ENCODE assay signal across 8 cellular contexts in genomic region chr19:43504426-43505185, GRCh38. TPM values are rescaled to one million over a fixed set of nuclear protein-coding genes. Genes with fewer than 3 reads are reported as not detected.
DNase-seq lines count a peak whose midpoint lies in the region; ATAC-seq, FAIRE-seq and TF ChIP-seq lines count a peak whose summit lies in the region.

PHLDB3 (minus strand) TSS chr19:43504746; CDS start chr19:43504118, 628 bp downstream.

- H3K4me2 ChIP-seq in MM.1S (ENCODE audit: low read depth, low read length): peak within 1 kb of the TSS; percentile 97

- H3K4me1 Mint-ChIP-seq in activated CD4-positive, alpha-beta memory T cell treated with anti-CD3 and anti-CD28 coated beads for 36 hours (ENCODE audit: low read depth): peaks cover 23% of the 10 kb centered on the region
- H3K4me1 Mint-ChIP-seq in nephron progenitor cell: peaks cover 35% of the 10 kb centered on the region

- peak within 1 kb of the TSS; percentile 62; the same call in 1 of the 2 replicates for H3K9ac ChIP-seq in MM.1S (ENCODE audit: low read length)

- H4K20me1 ChIP-seq in MM.1S (ENCODE audit: insufficient read depth, low read length): no peaks in the 10 kb centered on the region

- no peaks in the 10 kb centered on the region for H3K9me3 Mint-ChIP-seq in activated CD4-positive, alpha-beta memory T cell treated with anti-CD3 and anti-CD28 coated beads for 36 hours
- no peaks in the 10 kb centered on the region for H3K9me3 Mint-ChIP-seq in nephron progenitor cell

- WGBS in esophagus muscularis mucosa: 6% methylated on average over 17 of the region's 42 CpGs

- H3K27ac ChIP-seq in MM.1S (ENCODE audit: low read length) (peak within 1 kb of the TSS; percentile 34; the same call in 1 of the 2 replicates), esophagus muscularis mucosa (replicated peaks in 1 of 4) (peak within 1 kb of the TSS; percentile 88 to 96 (median 92))

- peak within 1 kb of the TSS; percentile 99 for H2AFZ ChIP-seq in MM.1S (ENCODE audit: low read length)

- CTCF ChIA-PET in activated CD4-positive, alpha-beta memory T cell treated with anti-CD3 and anti-CD28 coated beads for 36 hours (lab: Charles Lee): interaction anchor here (0.6 to 4.3 kb wide), 15 partner anchors 9 to 821 kb away, joined by 3 to 47 read pairs (median 4); partner anchors contain the start of genes IRGQ and ZNF575

- no peaks in the 10 kb centered on the region for H3K79me2 ChIP-seq in MM.1S (ENCODE audit: low read length)

- no peak for FAIRE-seq in urothelium cell line (lab: Jason Lieb, UNC)

- TF ChIP-seq POLR2A in esophagus muscularis mucosa (IDR thresholded peaks at IDR 0.05; ENCODE audit: low read depth): no peak

- H3K27ac Mint-ChIP-seq in activated CD4-positive, alpha-beta memory T cell treated with anti-CD3 and anti-CD28 coated beads for 36 hours: peak within 1 kb of the TSS; percentile 95
- H3K27ac Mint-ChIP-seq in nephron progenitor cell: peak within 1 kb of the TSS; percentile 97

- no peaks in the 10 kb centered on the region for H3K27me3 Mint-ChIP-seq in activated CD4-positive, alpha-beta memory T cell treated with anti-CD3 and anti-CD28 coated beads for 36 hours
- H3K27me3 Mint-ChIP-seq in nephron progenitor cell (ENCODE audit: low read depth, poor library complexity): peaks cover 51% of the 10 kb centered on the region

- peaks cover 11% of the 10 kb centered on the region for H3K36me3 Mint-ChIP-seq in activated CD4-positive, alpha-beta memory T cell treated with anti-CD3 and anti-CD28 coated beads for 36 hours
- peaks cover 24% of the 10 kb centered on the region for H3K36me3 Mint-ChIP-seq in nephron progenitor cell (ENCODE audit: low read depth)

- no peaks in the 10 kb centered on the region for H3K36me3 ChIP-seq in MM.1S (replicated peaks; ENCODE audit: insufficient read depth, low read length)
- peaks cover 7 to 37% (median 29%) of the 10 kb centered on the region in 4 donors for H3K36me3 ChIP-seq in esophagus muscularis mucosa

- peak; percentile 21 for DNase-seq in DMS153 treated with DMSO at 0.1 percent for 48 hours (lab: John Stamatoyannopoulos, UW; ENCODE audit: unreplicated experiment)
- peak; percentile 39 for DNase-seq in MM.1S
- peak; percentile 61 for DNase-seq in activated CD4-positive, alpha-beta memory T cell treated with anti-CD3 and anti-CD28 coated beads for 36 hours
- DNase-seq in esophagus muscularis mucosa (ENCODE audit: extremely low spot score): no peak
- peak; percentile 53 for DNase-seq in nephron progenitor cell
- peak; percentile 45 for DNase-seq in urothelium cell line (ENCODE audit: low spot score)
- DNase-seq in occipital lobe (lab: John Stamatoyannopoulos, UW): no peak

- H3K4me1 ChIP-seq in MM.1S (ENCODE audit: low read length) (peaks cover 8% of the 10 kb centered on the region), esophagus muscularis mucosa (peaks cover 14 to 31% (median 28%) of the 10 kb centered on the region in 4 donors)

- peak within 1 kb of the TSS; percentile 94 for H3K4me3 Mint-ChIP-seq in activated CD4-positive, alpha-beta memory T cell treated with anti-CD3 and anti-CD28 coated beads for 36 hours
- peak within 1 kb of the TSS; percentile 92 for H3K4me3 Mint-ChIP-seq in nephron progenitor cell

- H3F3A ChIP-seq in MM.1S (ENCODE audit: insufficient read depth, low read length): peaks cover 4% of the 10 kb centered on the region; the same call in 1 of the 2 replicates

- no peak for TF ChIP-seq EP300 in esophagus muscularis mucosa (IDR thresholded peaks at IDR 0.05)

- TF ChIP-seq CTCF in MM.1S (IDR thresholded peaks at IDR 0.05; ENCODE audit: low read length): no peak
- no peak for TF ChIP-seq CTCF in esophagus muscularis mucosa (IDR thresholded peaks at IDR 0.05)
- no peak for TF ChIP-seq CTCF in nephron progenitor cell (IDR thresholded peaks at IDR 0.05)

- no peaks in the 10 kb centered on the region for H3K9me2 ChIP-seq in MM.1S (replicated peaks; ENCODE audit: insufficient read depth, low read length)

- intact Hi-C loops in activated CD4-positive, alpha-beta memory T cell treated with anti-CD3 and anti-CD28 coated beads for 36 hours (cut with micrococcal nuclease): loop anchor here (1.0 to 2.0 kb wide), 3 partner anchors 22 to 57 kb away; partner anchors contain the start of gene ETHE1
- intact Hi-C loops in esophagus muscularis mucosa (cut with DNase I): loop anchor here (5.0 kb wide), 1 partner anchor 42 kb away; no protein-coding TSS in a partner anchor

- H3K9me3 ChIP-seq in MM.1S (replicated peaks; ENCODE audit: insufficient read depth, low read length) (no peaks in the 10 kb centered on the region), esophagus muscularis mucosa (no peaks in the 10 kb centered on the region)

- POLR2A ChIA-PET in activated CD4-positive, alpha-beta memory T cell treated with anti-CD3 and anti-CD28 coated beads for 36 hours (lab: Charles Lee): interaction anchor here (0.8 to 1.6 kb wide), 13 partner anchors 8 to 91 kb away, joined by 3 to 8 read pairs (median 4); partner anchors contain the start of genes IRGQ and LYPD3

- ATAC-seq in GM21825 (IDR thresholded peaks at IDR 0.05; ENCODE audit: unreplicated experiment): peak; percentile 21

- no peaks in the 10 kb centered on the region for H3K27me3 ChIP-seq in MM.1S (replicated peaks; ENCODE audit: insufficient read depth, low read length)
- no peaks in the 10 kb centered on the region for H3K27me3 ChIP-seq in esophagus muscularis mucosa

- peak within 1 kb of the TSS; percentile 93 for H3K4me3 ChIP-seq in MM.1S (ENCODE audit: low read length)
- peak within 1 kb of the TSS; percentile 70 to 82 (median 76) for H3K4me3 ChIP-seq in esophagus muscularis mucosa

RNA-seq across cellular contexts. Expression of gene PHLDB3, which starts in this region (rescaled TPM):
- 10 to 100 TPM; 13.5 to 15.2 TPM for total RNA-seq in activated CD4-positive, alpha-beta memory T cell treated with anti-CD3 and anti-CD28 coated beads for 36 hours
- total RNA-seq in esophagus muscularis mucosa: 10 to 100 TPM; 10.3 to 16.2 (median 12.6) TPM
- 2.8 TPM for total RNA-seq in occipital lobe

Comparison
In these comparisons a context has a peak if more than half of its experiments do, and no peak if none do; other contexts are left out.
1. DNase-seq: peak in DMS153 treated with DMSO at 0.1 percent for 48 hours (single experiment), MM.1S (single experiment), activated CD4-positive, alpha-beta memory T cell treated with anti-CD3 and anti-CD28 coated beads for 36 hours (single experiment), nephron progenitor cell (single experiment) and urothelium cell line (single experiment); none in esophagus muscularis mucosa (single experiment) and occipital lobe (single experiment).